Comparison of ENCODE assay signal across 8 cellular contexts in genomic region chr16:1543085-1543896, GRCh38. TPM values are rescaled to one million over a fixed set of nuclear protein-coding genes. Genes with fewer than 3 reads are reported as not detected.
DNase-seq lines count a peak whose midpoint lies in the region; ATAC-seq and TF ChIP-seq lines count a peak whose summit lies in the region.
"Had no signal": no experiment of that assay in that cellular context is flagged by ENCODE, and none has a peak within 500 bp of the region (broad histone marks: within the 10 kb centered on the region; RNA-seq: fewer than 3 reads in every experiment).

No MANE protein-coding gene starts in this region.

- H3K4me1 ChIP-seq in Panc1 (ENCODE audit: control insufficient read depth, insufficient read depth, low read length) (peaks cover 7% of the 10 kb centered on the region), heart left ventricle (peaks cover 40 to 100% (median 95%) of the 10 kb centered on the region in 12 donors)

- peak; percentile 73 for DNase-seq in GM13977 (ENCODE audit: low spot score)
- DNase-seq in Panc1 (ENCODE audit: low read depth, low spot score), result no peak
- DNase-seq in heart left ventricle, result peak; percentile 83 to 91 (median 85)
- DNase-seq in skeletal muscle cell (ENCODE audit: low read depth), result peak; percentile 43

- no TSS peak for BruUV-seq in Panc1 (replicated peaks; lab: Mats Ljungman, UMichigan)

- peaks cover 3% of the 10 kb centered on the region for H3K36me3 Mint-ChIP-seq in activated naive CD4-positive, alpha-beta T cell treated with anti-CD3 and anti-CD28 coated beads, Interleukin-2, amount 50 U/mL, for 24 hours

- TF ChIP-seq CTCF in GM13977 (IDR thresholded peaks at IDR 0.05; ENCODE audit: extremely low read depth, insufficient read depth, missing control alignments) (peak; percentile 23), Panc1 (IDR thresholded peaks at IDR 0.05) (no peak), heart left ventricle (IDR thresholded peaks at IDR 0.05) (peak in 1 of 12 donors; percentile 18)

- H3K9me3 ChIP-seq in Panc1 (ENCODE audit: control insufficient read depth, insufficient read depth, low read depth, low read length) (no peaks in the 10 kb centered on the region), heart left ventricle (no peaks in the 10 kb centered on the region)

- H3K4me1 Mint-ChIP-seq in activated naive CD4-positive, alpha-beta T cell treated with anti-CD3 and anti-CD28 coated beads, Interleukin-2, amount 50 U/mL, for 24 hours, result peaks cover 81% of the 10 kb centered on the region

- intact Hi-C loops in Panc1 (cut with micrococcal nuclease; ENCODE audit: unreplicated experiment), result no loop called here
- intact Hi-C loops in heart left ventricle (cut with DNase I), result loop anchor here in 2 of 10 donors (1.0 to 10.0 kb wide), 2 partner anchors 10 to 48 kb away; partner anchors contain the start of genes TELO2 (in 2 of the 2) and TMEM204 (in 1 of the 2)

- POLR2A ChIA-PET in Panc1 (lab: Charles Lee), result no interaction called here

- no peaks in the 10 kb centered on the region for H3K27me3 Mint-ChIP-seq in activated naive CD4-positive, alpha-beta T cell treated with anti-CD3 and anti-CD28 coated beads, Interleukin-2, amount 50 U/mL, for 24 hours

- H3K4me3 Mint-ChIP-seq in activated naive CD4-positive, alpha-beta T cell treated with anti-CD3 and anti-CD28 coated beads, Interleukin-2, amount 50 U/mL, for 24 hours, result peak overlapping the region; percentile 86

- ATAC-seq in Panc1 (peak; percentile 65), heart left ventricle (peak; percentile 26 to 75 (median 70)), HG02763 (IDR thresholded peaks at IDR 0.05; ENCODE audit: unreplicated experiment) (no peak), GM21360 (IDR thresholded peaks at IDR 0.05; ENCODE audit: unreplicated experiment) (no peak)

- WGBS in heart left ventricle, 4 donors, result 37 to 50% (median 46%) methylated on average over 26 to 30 of the region's 30 CpGs

- H3K9me3 Mint-ChIP-seq in activated naive CD4-positive, alpha-beta T cell treated with anti-CD3 and anti-CD28 coated beads, Interleukin-2, amount 50 U/mL, for 24 hours, result no peaks in the 10 kb centered on the region

- TF ChIP-seq POLR2A in heart left ventricle (IDR thresholded peaks at IDR 0.05), result peak in 1 of 2 donors; percentile 28

- no peak overlapping the region for H3K27ac ChIP-seq in Panc1 (ENCODE audit: low read length)
- peak overlapping the region; percentile 85 to 98 (median 95) for H3K27ac ChIP-seq in heart left ventricle
- H3K27ac ChIP-seq: VCaP had no signal

- no peak overlapping the region for H3K4me3 ChIP-seq in Panc1 (ENCODE audit: low read depth in 2 of 2, low read length in 2 of 2)
- peak overlapping the region in 4 of 12 donors; percentile 1 to 23 (median 12) for H3K4me3 ChIP-seq in heart left ventricle
- no peak overlapping the region for H3K4me3 ChIP-seq in skeletal muscle cell (ENCODE audit: low read depth, low read length)

- CTCF ChIA-PET in Panc1 (lab: Charles Lee), result interaction anchor here (0.7 kb wide), 1 partner anchor 234 kb away, joined by 4 read pairs; no protein-coding TSS in a partner anchor

- H3K36me3 ChIP-seq in Panc1 (ENCODE audit: control insufficient read depth, insufficient read depth, low read length), result no peaks in the 10 kb centered on the region
- H3K36me3 ChIP-seq in heart left ventricle, result peaks cover 0 to 76% (median 48%) of the 10 kb centered on the region in 9 donors

- no peaks in the 10 kb centered on the region for H3K27me3 ChIP-seq in Panc1 (ENCODE audit: control insufficient read depth, insufficient read depth, low read length)
- no peaks in the 10 kb centered on the region for H3K27me3 ChIP-seq in heart left ventricle

- peak overlapping the region; percentile 98 for H3K27ac Mint-ChIP-seq in activated naive CD4-positive, alpha-beta T cell treated with anti-CD3 and anti-CD28 coated beads, Interleukin-2, amount 50 U/mL, for 24 hours

- in situ Hi-C loops in GM13977 (cut with MboI; ENCODE audit: low pct_unique_long_range_greater_than_20kb, low sequenced_read_pairs, unreplicated experiment), result no loop called here
- in situ Hi-C loops in Panc1 (cut with HindIII; ENCODE audit: low pct_unique_long_range_greater_than_20kb, low sequenced_read_pairs), result no loop called here

RNA-seq across cellular contexts. Expression of gene TMEM204, which starts 9.8 kb away (rescaled TPM):
- 0.13 TPM for total RNA-seq in Panc1 (2021; ENCODE audit: unreplicated experiment)
- polyA plus RNA-seq in Panc1 (2012; ENCODE audit: insufficient read length), result 0.48 TPM
- total RNA-seq in heart left ventricle, result 10 to 100 TPM; 14.0 to 64.2 (median 19.5) TPM
- polyA plus RNA-seq in heart left ventricle, result 10 to 100 TPM; 29.0 to 37.4 TPM

RNA-seq across cellular contexts. Expression of gene TELO2, which starts 50.1 kb away (rescaled TPM):
- total RNA-seq in Panc1 (2021; ENCODE audit: unreplicated experiment) (65.4 TPM), heart left ventricle (10 to 100 TPM; 11.8 to 29.6 (median 16.7) TPM)
- polyA plus RNA-seq in Panc1 (2012; ENCODE audit: insufficient read length), result 48.9 TPM
- 10 to 100 TPM; 22.7 to 27.0 TPM for polyA plus RNA-seq in heart left ventricle

RNA-seq across cellular contexts. Expression of gene PTX4, which starts 54.5 kb away (rescaled TPM):
- not detected for total RNA-seq in Panc1 (2021; ENCODE audit: unreplicated experiment)
- polyA plus RNA-seq in Panc1 (2012; ENCODE audit: insufficient read length), result not detected
- under 1 TPM in 2 of 9 donors, not detected in 7; 0.20 to 0.23 TPM for total RNA-seq in heart left ventricle
- under 1 TPM in 1 of 2 donors, not detected in 1; 0.04 TPM for polyA plus RNA-seq in heart left ventricle

Comparison
In these comparisons a context has a peak if more than half of its experiments do, and no peak if none do; other contexts are left out.
1. ATAC-seq: peak in Panc1 (single experiment) and heart left ventricle (4 of 4); none in HG02763 (single experiment) and GM21360 (single experiment).
2. RNA of gene TMEM204, which starts 9.8 kb away (total RNA-seq): 14.0 to 64.2 TPM in heart left ventricle; 0.13 TPM in Panc1 (single experiment); every median in the first group is over 10 times any median in the second.